9 cellular contexts compared by ENCODE assay signal in genomic region chr2:97936199-97936598, GRCh38. TPM values are rescaled to one million over a fixed set of nuclear protein-coding genes. Genes with fewer than 3 reads are reported as not detected.
A peak's percentile ranks its signal among the peaks of the same experiment; 100 is the strongest.
DNase-seq lines count a peak whose midpoint lies in the region; FAIRE-seq and TF ChIP-seq lines count a peak whose summit lies in the region.
"Had no signal": no experiment of that assay in that cellular context is flagged by ENCODE, and none has a peak within 500 bp of the region (broad histone marks: within the 10 kb centered on the region; RNA-seq: fewer than 3 reads in every experiment).

No MANE protein-coding gene starts in this region.

- no peak for TF ChIP-seq CTCF in endodermal cell (conservative IDR thresholded peaks at IDR 0.05)

- H3K9ac ChIP-seq in BLaER1, result peak overlapping the region; percentile 9; the same call in 1 of the 2 replicates
- H3K9ac ChIP-seq in endodermal cell (ENCODE audit: extremely low read depth, low read length, poor library complexity, severe bottlenecking), result peak overlapping the region; percentile 39

- POLR2A ChIA-PET in HEK293T (lab: Yijun Ruan, JAX), result no interaction called here

- 10% methylated on average over 5 of the region's 5 CpGs; no CpG with 5 or more reads in 1 of the 2 experiments for WGBS in endodermal cell (ENCODE audit: insufficient coverage in 1 of 2, insufficient read length in 1 of 2), 2 experiments

- FAIRE-seq in urothelium cell line (lab: Jason Lieb, UNC), result no peak

- H3K4me3 ChIP-seq in BLaER1 (no peak overlapping the region), endodermal cell (ENCODE audit: low read length) (peak overlapping the region; percentile 59)

- 0 out of 2 replicates have a peak overlapping the region, but pooled peaks have one; percentile 10 for H3K27ac ChIP-seq in BLaER1
- peak overlapping the region; percentile 20 for H3K27ac ChIP-seq in endodermal cell (ENCODE audit: low read depth, low read length)

- peaks cover 12% of the 10 kb centered on the region for H3K9me3 Mint-ChIP-seq in endodermal cell

- H3K27me3 ChIP-seq in BLaER1 (no peaks in the 10 kb centered on the region), endodermal cell (ENCODE audit: control insufficient read depth, insufficient read depth, low read length, poor library complexity, severe bottlenecking) (no peaks in the 10 kb centered on the region)

- H4K20me1 ChIP-seq in BLaER1, result peaks cover 35% of the 10 kb centered on the region

- H3K4me1 ChIP-seq in BLaER1 (peaks cover 45% of the 10 kb centered on the region), endodermal cell (ENCODE audit: control insufficient read depth, insufficient read depth, low read length) (peaks cover 13% of the 10 kb centered on the region)

- peak overlapping the region; percentile 66 for H3K4me2 ChIP-seq in BLaER1

- peak overlapping the region; percentile 90 for H3K27ac Mint-ChIP-seq in endodermal cell
- H3K27ac Mint-ChIP-seq: T-helper 1 cell treated with Interleukin-12 subunit alpha and Interleukin-12 subunit beta and Interleukin-4 antibody, amounts not matched to agents 30 μg/mL and 1 μg/mL, for 36 hours had no signal

- H3K27me3 Mint-ChIP-seq in endodermal cell (ENCODE audit: insufficient read depth), result no peaks in the 10 kb centered on the region

- peak overlapping the region; percentile 29 for H3K4me3 Mint-ChIP-seq in endodermal cell
- H3K4me3 Mint-ChIP-seq: T-helper 1 cell treated with Interleukin-12 subunit alpha and Interleukin-12 subunit beta and Interleukin-4 antibody, amounts not matched to agents 30 μg/mL and 1 μg/mL, for 36 hours had no signal

- H3K9me3 ChIP-seq in BLaER1 (peaks cover 13% of the 10 kb centered on the region), endodermal cell (ENCODE audit: control insufficient read depth, low read length) (no peaks in the 10 kb centered on the region)

- H3K36me3 ChIP-seq in BLaER1 (no peaks in the 10 kb centered on the region), endodermal cell (ENCODE audit: control insufficient read depth, insufficient read depth, low read length) (no peaks in the 10 kb centered on the region)

- no peaks in the 10 kb centered on the region for H3K36me3 Mint-ChIP-seq in endodermal cell (ENCODE audit: low read depth)

- peak; percentile 35 for DNase-seq in HEK293T (ENCODE audit: extremely low spot score)
- peak; percentile 70 for DNase-seq in NCI-H2171 (lab: John Stamatoyannopoulos, UW)
- DNase-seq in endodermal cell, result peak; percentile 91
- peak; percentile 13 for DNase-seq in urothelium cell line (ENCODE audit: low spot score)
- DNase-seq in UCSD-AML1 (lab: John Stamatoyannopoulos, UW; ENCODE audit: unreplicated experiment), result no peak
- DNase-seq in activated CD4-positive, CD25-positive, alpha-beta regulatory T cell (lab: John Stamatoyannopoulos, UW), result no peak
- DNase-seq in ACHN, result no peak

- CTCF ChIA-PET in HEK293T (lab: Yijun Ruan, JAX), result no interaction called here

- in situ Hi-C loops in ACHN (cut with HindIII; ENCODE audit: low pct_ligation_motif_present, low pct_unique_long_range_greater_than_20kb, low sequenced_read_pairs), result no loop called here

- H3K4me1 Mint-ChIP-seq in endodermal cell, result peaks cover 57% of the 10 kb centered on the region

TF ChIP-seq in HEK293T, 16 proteins besides CTCF, POLR2A, EP300 and RAD21:
- no peak for TF ChIP-seq ELF4 (IDR thresholded peaks at IDR 0.05)
- TF ChIP-seq LEF1 (IDR thresholded peaks at IDR 0.05; ENCODE audit: borderline replicate concordance), result no peak
- TF ChIP-seq PKNOX1 (IDR thresholded peaks at IDR 0.05), result peak; percentile 49

RNA-seq across cellular contexts. Expression of gene TMEM131, which starts 59.5 kb away (rescaled TPM):
- 10 to 100 TPM; 39.0 to 43.0 TPM for total RNA-seq in endodermal cell
- 30.6 TPM for polyA plus RNA-seq in endodermal cell (2013, experiment 1 of 2)
- polyA plus RNA-seq in endodermal cell (2013, experiment 2 of 2), result 28.4 TPM

Comparison
In these comparisons a context has a peak if more than half of its experiments do, and no peak if none do; other contexts are left out.
1. DNase-seq: peak in HEK293T (single experiment), NCI-H2171 (single experiment), endodermal cell (single experiment) and urothelium cell line (single experiment); none in UCSD-AML1 (single experiment), activated CD4-positive, CD25-positive, alpha-beta regulatory T cell (0 of 4) and ACHN (single experiment).